ENCODE assay signal across 1 cellular context in the genomic region with DNA sequence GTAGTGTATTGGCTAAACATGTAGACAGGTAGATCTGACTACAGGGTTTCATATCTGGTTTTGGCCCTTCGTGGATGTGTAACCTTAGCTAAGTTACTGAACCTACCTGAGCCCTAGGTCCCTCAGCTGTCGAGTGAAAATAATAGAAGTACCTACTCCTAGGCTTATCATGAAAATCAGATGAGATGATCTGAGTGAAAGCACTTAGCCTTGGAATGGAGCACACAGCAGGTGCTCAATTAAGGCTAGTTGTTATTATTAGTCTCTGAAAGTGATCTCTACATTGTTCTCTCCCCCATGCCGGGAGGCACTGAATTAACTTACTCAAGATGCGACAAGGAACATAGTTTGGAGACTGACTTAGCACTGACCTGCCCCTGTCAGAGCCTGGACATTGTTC.
TF ChIP-seq lines count a peak whose summit lies in the region.

No MANE protein-coding gene starts in this region.

TF ChIP-seq in HepG2, 621 proteins besides CTCF, POLR2A, EP300 and RAD21 (continued from another document):
- TF ChIP-seq, protein P1, sequence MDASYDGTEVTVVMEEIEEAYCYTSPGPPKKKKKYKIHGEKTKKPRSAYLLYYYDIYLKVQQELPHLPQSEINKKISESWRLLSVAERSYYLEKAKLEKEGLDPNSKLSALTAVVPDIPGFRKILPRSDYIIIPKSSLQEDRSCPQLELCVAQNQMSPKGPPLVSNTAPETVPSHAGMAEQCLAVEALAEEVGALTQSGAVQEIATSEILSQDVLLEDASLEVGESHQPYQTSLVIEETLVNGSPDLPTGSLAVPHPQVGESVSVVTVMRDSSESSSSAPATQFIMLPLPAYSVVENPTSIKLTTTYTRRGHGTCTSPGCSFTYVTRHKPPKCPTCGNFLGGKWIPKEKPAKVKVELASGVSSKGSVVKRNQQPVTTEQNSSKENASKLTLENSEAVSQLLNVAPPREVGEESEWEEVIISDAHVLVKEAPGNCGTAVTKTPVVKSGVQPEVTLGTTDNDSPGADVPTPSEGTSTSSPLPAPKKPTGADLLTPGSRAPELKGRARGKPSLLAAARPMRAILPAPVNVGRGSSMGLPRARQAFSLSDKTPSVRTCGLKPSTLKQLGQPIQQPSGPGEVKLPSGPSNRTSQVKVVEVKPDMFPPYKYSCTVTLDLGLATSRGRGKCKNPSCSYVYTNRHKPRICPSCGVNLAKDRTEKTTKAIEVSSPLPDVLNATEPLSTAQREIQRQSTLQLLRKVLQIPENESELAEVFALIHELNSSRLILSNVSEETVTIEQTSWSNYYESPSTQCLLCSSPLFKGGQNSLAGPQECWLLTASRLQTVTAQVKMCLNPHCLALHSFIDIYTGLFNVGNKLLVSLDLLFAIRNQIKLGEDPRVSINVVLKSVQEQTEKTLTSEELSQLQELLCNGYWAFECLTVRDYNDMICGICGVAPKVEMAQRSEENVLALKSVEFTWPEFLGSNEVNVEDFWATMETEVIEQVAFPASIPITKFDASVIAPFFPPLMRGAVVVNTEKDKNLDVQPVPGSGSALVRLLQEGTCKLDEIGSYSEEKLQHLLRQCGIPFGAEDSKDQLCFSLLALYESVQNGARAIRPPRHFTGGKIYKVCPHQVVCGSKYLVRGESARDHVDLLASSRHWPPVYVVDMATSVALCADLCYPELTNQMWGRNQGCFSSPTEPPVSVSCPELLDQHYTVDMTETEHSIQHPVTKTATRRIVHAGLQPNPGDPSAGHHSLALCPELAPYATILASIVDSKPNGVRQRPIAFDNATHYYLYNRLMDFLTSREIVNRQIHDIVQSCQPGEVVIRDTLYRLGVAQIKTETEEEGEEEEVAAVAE (CRISPR knock-in tag; IDR thresholded peaks at IDR 0.05; ENCODE audit: borderline replicate concordance) = 0 out of 2 replicates have a peak, but pooled peaks have one; percentile 31
- no peak for TF ChIP-seq RARA (CRISPR knock-in tag; IDR thresholded peaks at IDR 0.05)
